In genomic region chr19:925912-926594, GRCh38 we compare ENCODE assay signal across 8 cellular contexts. TPM values are rescaled to one million over a fixed set of nuclear protein-coding genes. Genes with fewer than 3 reads are reported as not detected.
DNase-seq lines count a peak whose midpoint lies in the region; ATAC-seq, FAIRE-seq and TF ChIP-seq lines count a peak whose summit lies in the region.

Gene ARID3A (plus strand): TSS chr19:926035. CDS start chr19:929529, 3,494 bp downstream.

- peak within 1 kb of the TSS; percentile 77 for H3K9ac ChIP-seq in endothelial cell of umbilical vein (replicated peaks; ENCODE audit: extremely low read depth, insufficient read depth, low read length)
- peak within 1 kb of the TSS; percentile 39 for H3K9ac ChIP-seq in muscle layer of colon (ENCODE audit: low read length)

- H3K27ac ChIP-seq in RWPE2 (ENCODE audit: poor library complexity, severe bottlenecking), result peak within 1 kb of the TSS; percentile 70
- H3K27ac ChIP-seq in endothelial cell of umbilical vein (ENCODE audit: insufficient read depth, low read depth, low read length), result peak within 1 kb of the TSS; percentile 86
- peak within 1 kb of the TSS; percentile 84 for H3K27ac ChIP-seq in muscle layer of colon (ENCODE audit: low read depth, low read length)

- ATAC-seq in activated CD4-positive, CD25-positive, alpha-beta regulatory T cell treated with anti-CD3 and anti-CD28 coated beads, Interleukin-2, amount 50 U/mL, for 24 hours, result peak; percentile 30
- peak; percentile 43 for ATAC-seq in RWPE2 (ENCODE audit: low read depth)

- TF ChIP-seq CTCF in HFF-Myc (IDR thresholded peaks at IDR 0.05; ENCODE audit: low read depth, low read length, missing control alignments), result no peak
- peak; percentile 12 for TF ChIP-seq CTCF in RWPE2 (IDR thresholded peaks at IDR 0.05; ENCODE audit: poor library complexity, severe bottlenecking)
- TF ChIP-seq CTCF in endothelial cell of umbilical vein (IDR thresholded peaks at IDR 0.05; ENCODE audit: extremely low read depth in 1 of 2, insufficient read depth in 1 of 2, low read depth in 1 of 2, low read length in 2 of 2), result no peak

- intact Hi-C loops in endothelial cell of umbilical vein (cut with micrococcal nuclease), result loop anchor here (1.0 kb wide), 1 partner anchor 56 kb away; no protein-coding TSS in a partner anchor

- no peaks in the 10 kb centered on the region for H4K20me1 ChIP-seq in endothelial cell of umbilical vein (replicated peaks; ENCODE audit: control insufficient read depth, extremely low read depth, insufficient read depth, low read length)

- dilution Hi-C loops in endothelial cell of umbilical vein (cut with MboI; ENCODE audit: extremely low pct_ligation_motif_present, low sequenced_read_pairs), result no loop called here

- POLR2A ChIA-PET in endothelial cell of umbilical vein (lab: Charles Lee), result no interaction called here

- DNase-seq in activated CD4-positive, CD25-positive, alpha-beta regulatory T cell treated with anti-CD3 and anti-CD28 coated beads, Interleukin-2, amount 50 U/mL, for 72 hours, result no peak
- no peak for DNase-seq in HFF-Myc (ENCODE audit: extremely low read depth, low read depth)
- DNase-seq in RWPE2 (ENCODE audit: low spot score), result peak; percentile 63
- DNase-seq in endothelial cell of umbilical vein (ENCODE audit: low read depth, low spot score), result no peak
- DNase-seq in T-helper 9 cell, result no peak
- no peak for DNase-seq in DMS79 treated with DMSO at 0.1 percent for 48 hours (lab: John Stamatoyannopoulos, UW)

- no TSS peak for BruUV-seq in endothelial cell of umbilical vein (replicated peaks; lab: Mats Ljungman, UMichigan)

- no peaks in the 10 kb centered on the region for H3K4me1 ChIP-seq in RWPE2 (ENCODE audit: insufficient read depth, poor library complexity, severe bottlenecking)
- H3K4me1 ChIP-seq in endothelial cell of umbilical vein (ENCODE audit: control insufficient read depth, extremely low read depth, insufficient read depth, low read length), result peaks cover 6% of the 10 kb centered on the region
- H3K4me1 ChIP-seq in muscle layer of colon (ENCODE audit: insufficient read depth, low read length), result peaks cover 5% of the 10 kb centered on the region

- H3K4me2 ChIP-seq in endothelial cell of umbilical vein (ENCODE audit: insufficient read depth, low read length), result peak within 1 kb of the TSS; percentile 70

- no peak for FAIRE-seq in endothelial cell of umbilical vein (lab: Jason Lieb, UNC)

- no peaks in the 10 kb centered on the region for H3K9me3 ChIP-seq in RWPE2 (ENCODE audit: severe bottlenecking)
- no peaks in the 10 kb centered on the region for H3K9me3 ChIP-seq in endothelial cell of umbilical vein (replicated peaks; ENCODE audit: control insufficient read depth, insufficient read depth, low read length)
- no peaks in the 10 kb centered on the region for H3K9me3 ChIP-seq in muscle layer of colon (ENCODE audit: low read length)

- H3K27me3 ChIP-seq in RWPE2 (ENCODE audit: insufficient read depth, poor library complexity, severe bottlenecking) (peaks cover 4% of the 10 kb centered on the region), endothelial cell of umbilical vein (ENCODE audit: control insufficient read depth in 2 of 2, insufficient read depth in 2 of 2, low read length in 2 of 2) (no peaks in the 10 kb centered on the region), muscle layer of colon (ENCODE audit: control insufficient read depth in 1 of 2, insufficient read depth in 2 of 2, low read length in 2 of 2) (peaks cover 4% of the 10 kb centered on the region in 2 donors)

- H3K36me3 ChIP-seq in RWPE2 (ENCODE audit: low read depth) (no peaks in the 10 kb centered on the region), endothelial cell of umbilical vein (ENCODE audit: control insufficient read depth in 2 of 2, extremely low read depth in 1 of 2, insufficient read depth in 2 of 2, low read length in 2 of 2) (no peaks in the 10 kb centered on the region), muscle layer of colon (ENCODE audit: insufficient read depth, low read length) (no peaks in the 10 kb centered on the region)

- H2AFZ ChIP-seq in endothelial cell of umbilical vein (ENCODE audit: low read depth, low read length), result peak within 1 kb of the TSS; percentile 95

- H3K4me3 ChIP-seq in HFF-Myc (replicated peaks; ENCODE audit: low read depth, low read length), result peak within 1 kb of the TSS; percentile 84
- H3K4me3 ChIP-seq in RWPE2 (ENCODE audit: severe bottlenecking), result peak within 1 kb of the TSS; percentile 81
- peak within 1 kb of the TSS; percentile 69 to 95 (median 85) for H3K4me3 ChIP-seq in endothelial cell of umbilical vein (replicated peaks in 1 of 3; ENCODE audit: insufficient read depth in 1 of 3, low read depth in 1 of 3, low read length in 3 of 3)
- H3K4me3 ChIP-seq in muscle layer of colon (ENCODE audit: low read depth in 1 of 2, low read length in 2 of 2), result peak within 1 kb of the TSS; percentile 80 to 85

- no peak for TF ChIP-seq POLR2A in endothelial cell of umbilical vein (IDR thresholded peaks at IDR 0.05; ENCODE audit: low read depth, low read length)

- H3K79me2 ChIP-seq in endothelial cell of umbilical vein (ENCODE audit: control insufficient read depth, insufficient read depth, low read length), result no peaks in the 10 kb centered on the region

- CTCF ChIA-PET in endothelial cell of umbilical vein (lab: Charles Lee), result no interaction called here

- no peaks in the 10 kb centered on the region for H3K9me1 ChIP-seq in endothelial cell of umbilical vein (replicated peaks; ENCODE audit: control insufficient read depth, extremely low read depth, insufficient read depth, low read length)

TF ChIP-seq in endothelial cell of umbilical vein, 7 proteins besides CTCF, POLR2A, EP300 and RAD21:
- TF ChIP-seq EZH2 (IDR thresholded peaks at IDR 0.05; ENCODE audit: borderline replicate concordance, low read depth, low read length, severe bottlenecking) (no peak), FOS (IDR thresholded peaks at IDR 0.05; ENCODE audit: borderline replicate concordance, insufficient read depth, low read length) (no peak), MYC (IDR thresholded peaks at IDR 0.05; ENCODE audit: low read depth, low read length) (no peak), MAX (IDR thresholded peaks at IDR 0.05; ENCODE audit: insufficient read depth, insufficient read length) (no peak), GATA2 (IDR thresholded peaks at IDR 0.05; ENCODE audit: insufficient read depth, insufficient read length, low read depth, low read length) (no peak), JUN (IDR thresholded peaks at IDR 0.05; ENCODE audit: borderline replicate concordance, insufficient read depth, insufficient read length, low read depth) (no peak), POLR2AphosphoS5 (IDR thresholded peaks at IDR 0.05; ENCODE audit: insufficient read depth, low read depth, low read length) (no peak)

RNA-seq across cellular contexts. Expression of gene ARID3A, which starts in this region (rescaled TPM):
- total RNA-seq in endothelial cell of umbilical vein, result 10.8 and 13.2 TPM in 2 replicates
- polyA plus RNA-seq in endothelial cell of umbilical vein, result 5.4 and 7.6 TPM in 2 replicates
- 4.5 and 5.3 TPM in 2 replicates for polyA plus RNA-seq in endothelial cell of umbilical vein (2011; cell fraction: cytosol; rRNA removed)
- polyA plus RNA-seq in endothelial cell of umbilical vein (2011; cell fraction: nucleus; rRNA removed), result 7.6 and 12.8 TPM in 2 replicates
- 7.6 and 13.1 TPM in 2 replicates for polyA plus RNA-seq in endothelial cell of umbilical vein (2012)
- polyA minus RNA-seq in endothelial cell of umbilical vein, result 12.7 and 14.8 TPM in 2 replicates
- 11.4 TPM for polyA minus RNA-seq in endothelial cell of umbilical vein (2011; cell fraction: cytosol; rRNA and poly(A)+ RNA removed)
- 8.6 and 13.0 TPM in 2 replicates for polyA minus RNA-seq in endothelial cell of umbilical vein (2011; cell fraction: nucleus; rRNA and poly(A)+ RNA removed)
